8 cellular contexts compared by ENCODE assay signal in genomic region chr3:39383190-39383912, GRCh38.
DNase-seq lines count a peak whose midpoint lies in the region; ATAC-seq lines count a peak whose summit lies in the region.

A gene with protein sequence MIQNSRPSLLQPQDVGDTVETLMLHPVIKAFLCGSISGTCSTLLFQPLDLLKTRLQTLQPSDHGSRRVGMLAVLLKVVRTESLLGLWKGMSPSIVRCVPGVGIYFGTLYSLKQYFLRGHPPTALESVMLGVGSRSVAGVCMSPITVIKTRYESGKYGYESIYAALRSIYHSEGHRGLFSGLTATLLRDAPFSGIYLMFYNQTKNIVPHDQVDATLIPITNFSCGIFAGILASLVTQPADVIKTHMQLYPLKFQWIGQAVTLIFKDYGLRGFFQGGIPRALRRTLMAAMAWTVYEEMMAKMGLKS (plus strand): TSS chr3:39383370. CDS start chr3:39383725, 355 bp downstream.

- peak; percentile 54 for DNase-seq in activated CD4-positive, CD25-positive, alpha-beta regulatory T cell treated with anti-CD3 and anti-CD28 coated beads, Interleukin-2, amount 50 U/mL, for 16 hours (ENCODE audit: low read depth, low spot score)
- no peak for DNase-seq in activated CD4-positive, CD25-positive, alpha-beta regulatory T cell (lab: John Stamatoyannopoulos, UW)
- DNase-seq in T-helper 22 cell (ENCODE audit: low read depth) (peak; percentile 71), cerebellar cortex (ENCODE audit: low spot score) (peak; percentile 93), left kidney (ENCODE audit: low read depth, low spot score) (peak; percentile 95), NCI-H82 (lab: John Stamatoyannopoulos, UW) (no peak)
- peak; percentile 65 to 67 for DNase-seq in stimulated activated CD4-positive, alpha-beta T cell treated with anti-CD3 and anti-CD28 coated beads, Interleukin-2, amount 100 ng/mL, for 48 hours

- ATAC-seq in HG03159 (IDR thresholded peaks at IDR 0.05; ENCODE audit: unreplicated experiment) = peak; percentile 75

Comparison
In these comparisons a context has a peak if more than half of its experiments do, and no peak if none do; other contexts are left out.
1. DNase-seq: peak in activated CD4-positive, CD25-positive, alpha-beta regulatory T cell treated with anti-CD3 and anti-CD28 coated beads, Interleukin-2, amount 50 U/mL, for 16 hours (single experiment), T-helper 22 cell (single experiment), cerebellar cortex (single experiment), left kidney (single experiment) and stimulated activated CD4-positive, alpha-beta T cell treated with anti-CD3 and anti-CD28 coated beads, Interleukin-2, amount 100 ng/mL, for 48 hours (2 of 2); none in activated CD4-positive, CD25-positive, alpha-beta regulatory T cell (0 of 4) and NCI-H82 (single experiment).